9 cellular contexts compared by ENCODE assay signal in genomic region chr12:109463776-109464175, GRCh38. TPM values are rescaled to one million over a fixed set of nuclear protein-coding genes. Genes with fewer than 3 reads are reported as not detected.
DNase-seq lines count a peak whose midpoint lies in the region; ATAC-seq and TF ChIP-seq lines count a peak whose summit lies in the region.
"Had no signal": no experiment of that assay in that cellular context is flagged by ENCODE, and none has a peak within 500 bp of the region (broad histone marks: within the 10 kb centered on the region; RNA-seq: fewer than 3 reads in every experiment).

No MANE protein-coding gene starts in this region.

- H3K9me3 Mint-ChIP-seq in naive thymus-derived CD8-positive, alpha-beta T cell, result no peaks in the 10 kb centered on the region
- H3K9me3 Mint-ChIP-seq: activated B cell treated with CpG ODN at 0.5 μM for 24 hours had no signal

- TF ChIP-seq CTCF in 22Rv1 (IDR thresholded peaks at IDR 0.05), result no peak

- no peak for DNase-seq in naive thymus-derived CD8-positive, alpha-beta T cell
- no peak for DNase-seq in SHP77 (lab: John Stamatoyannopoulos, UW)
- DNase-seq in activated effector memory CD4-positive, alpha-beta T cell treated with Interleukin-2 at 50 U/mL for 16 hours, result no peak
- DNase-seq in kidney glomerular epithelial cell (lab: John Stamatoyannopoulos, UW), result no peak
- DNase-seq: activated B cell treated with CpG ODN at 0.5 μM for 24 hours had no signal

- peaks cover 2 to 55% (median 9%) of the 10 kb centered on the region in 3 donors for H3K36me3 Mint-ChIP-seq in naive thymus-derived CD8-positive, alpha-beta T cell

- H3K4me1 ChIP-seq in HUES48 (ENCODE audit: control insufficient read depth, insufficient read depth, low read length), result peaks cover 61% of the 10 kb centered on the region
- peaks cover 39 to 45% of the 10 kb centered on the region in 2 donors for H3K4me1 ChIP-seq in duodenal mucosa (ENCODE audit: control insufficient read depth in 1 of 2, insufficient read depth in 2 of 2, low read length in 2 of 2)

- POLR2A ChIA-PET in naive thymus-derived CD8-positive, alpha-beta T cell (lab: Charles Lee), result interaction anchor here (1.4 kb wide), 1 partner anchor 13 kb away, joined by 6 read pairs; the partner anchor contains the start of genes KCTD10 and UBE3B

- no peak for ATAC-seq in naive thymus-derived CD8-positive, alpha-beta T cell
- no peak for ATAC-seq in GM19463 (IDR thresholded peaks at IDR 0.05; ENCODE audit: unreplicated experiment)

- H3K27me3 ChIP-seq in HUES48 (ENCODE audit: control insufficient read depth, insufficient read depth, low read length), result no peaks in the 10 kb centered on the region
- H3K27me3 ChIP-seq in duodenal mucosa (ENCODE audit: control insufficient read depth in 1 of 2, insufficient read depth in 2 of 2, low read length in 2 of 2), result no peaks in the 10 kb centered on the region

- H3K27me3 Mint-ChIP-seq in naive thymus-derived CD8-positive, alpha-beta T cell, result no peaks in the 10 kb centered on the region
- H3K27me3 Mint-ChIP-seq: activated B cell treated with CpG ODN at 0.5 μM for 24 hours had no signal

- H3K4me3 ChIP-seq in HUES48 (ENCODE audit: low read depth, low read length) (peak overlapping the region; percentile 36), duodenal mucosa (ENCODE audit: low read depth in 1 of 2, low read length in 2 of 2) (no peak overlapping the region)

- H3K9me3 ChIP-seq in HUES48 (ENCODE audit: control insufficient read depth, insufficient read depth, low read length) (no peaks in the 10 kb centered on the region), duodenal mucosa (ENCODE audit: control insufficient read depth in 1 of 2, low read length in 2 of 2) (no peaks in the 10 kb centered on the region)

- H3K27ac Mint-ChIP-seq in naive thymus-derived CD8-positive, alpha-beta T cell, result peak overlapping the region in 9 of 10 donors; percentile 45 to 94 (median 72)
- H3K27ac Mint-ChIP-seq: activated B cell treated with CpG ODN at 0.5 μM for 24 hours had no signal

- peak overlapping the region; percentile 74 for H3K27ac ChIP-seq in 22Rv1
- peak overlapping the region; percentile 91 for H3K27ac ChIP-seq in HUES48 (ENCODE audit: low read depth, low read length)
- peak overlapping the region; percentile 91 for H3K27ac ChIP-seq in duodenal mucosa (ENCODE audit: low read depth, low read length)

- peak overlapping the region; percentile 50 for H3K9ac ChIP-seq in HUES48 (ENCODE audit: low read depth, low read length)
- H3K9ac ChIP-seq in duodenal mucosa (ENCODE audit: low read depth in 1 of 2, low read length in 2 of 2), result peak overlapping the region; percentile 22 to 66

- H3K4me1 Mint-ChIP-seq in naive thymus-derived CD8-positive, alpha-beta T cell, result peaks cover 27 to 74% (median 63%) of the 10 kb centered on the region in 4 donors

- peak overlapping the region in 8 of 10 donors; percentile 20 to 73 (median 62) for H3K4me3 Mint-ChIP-seq in naive thymus-derived CD8-positive, alpha-beta T cell
- H3K4me3 Mint-ChIP-seq: activated B cell treated with CpG ODN at 0.5 μM for 24 hours had no signal

- H3K36me3 ChIP-seq in HUES48 (ENCODE audit: control insufficient read depth, insufficient read depth, low read length) (peaks cover 32% of the 10 kb centered on the region), duodenal mucosa (ENCODE audit: control insufficient read depth in 1 of 2, insufficient read depth in 2 of 2, low read length in 2 of 2) (peaks cover 7 to 42% of the 10 kb centered on the region in 2 donors)

RNA-seq across cellular contexts. Expression of gene KCTD10, which starts 13.3 kb away (rescaled TPM):
- total RNA-seq in naive thymus-derived CD8-positive, alpha-beta T cell, result 10 to 100 TPM; 25.8 to 30.0 TPM
- 10 to 100 TPM; 16.3 to 21.6 (median 20.0) TPM for polyA plus RNA-seq in naive thymus-derived CD8-positive, alpha-beta T cell

RNA-seq across cellular contexts. Expression of gene UBE3B, which starts 13.7 kb away (rescaled TPM):
- 10 to 100 TPM; 46.9 to 48.7 TPM for total RNA-seq in naive thymus-derived CD8-positive, alpha-beta T cell
- 10 to 100 TPM; 14.0 to 19.4 (median 17.1) TPM for polyA plus RNA-seq in naive thymus-derived CD8-positive, alpha-beta T cell
